11 cellular contexts compared by ENCODE assay signal in genomic region chr7:140324714-140325113, GRCh38.
"Had no signal": no experiment of that assay in that cellular context is flagged by ENCODE, and none has a peak within 500 bp of the region (broad histone marks: within the 10 kb centered on the region; RNA-seq: fewer than 3 reads in every experiment).

No MANE protein-coding gene starts in this region.

- FAIRE-seq: H1, H54 had no signal

- H3K9ac ChIP-seq: GM23248 had no signal

- ATAC-seq: GM23338, HCT116 had no signal

- H3K27ac ChIP-seq: GM23248 had no signal

- H3K36me3 ChIP-seq: HAP-1 had no signal

- H3K4me3 ChIP-seq: GM23248, GM23338, HAP-1 had no signal

- H2AFZ ChIP-seq: GM23248, GM23338 had no signal

- DNase-seq: GM23248, GOT3, H7, H9, HCEC 1CT, HFFc6 had no signal

- H3K4me1 ChIP-seq: HAP-1 had no signal

- H3K4me2 ChIP-seq: GM23338 had no signal
